ENCODE assay signal across 11 cellular contexts in genomic region chr16:1536601-1537000, GRCh38. TPM values are rescaled to one million over a fixed set of nuclear protein-coding genes. Genes with fewer than 3 reads are reported as not detected.
DNase-seq lines count a peak whose midpoint lies in the region; ATAC-seq, FAIRE-seq and TF ChIP-seq lines count a peak whose summit lies in the region.
"Had no signal": no experiment of that assay in that cellular context is flagged by ENCODE, and none has a peak within 500 bp of the region (broad histone marks: within the 10 kb centered on the region; RNA-seq: fewer than 3 reads in every experiment).

No MANE protein-coding gene starts in this region.

- no peaks in the 10 kb centered on the region for H3K9me1 ChIP-seq in endothelial cell of umbilical vein (replicated peaks; ENCODE audit: control insufficient read depth, extremely low read depth, insufficient read depth, low read length)

- H3K36me3 Mint-ChIP-seq in CD4-positive, alpha-beta T cell (ENCODE audit: low read depth) = peaks cover 72% of the 10 kb centered on the region
- peaks cover 24% of the 10 kb centered on the region for H3K36me3 Mint-ChIP-seq in HFFc6 (ENCODE audit: low read depth)

- no peak overlapping the region for H2BK5ac ChIP-seq in neuronal stem cell (ENCODE audit: low read length)

- H2AK5ac ChIP-seq in neuronal stem cell (ENCODE audit: low read depth, low read length) = no peak overlapping the region

- H3K4me2 ChIP-seq in endothelial cell of umbilical vein (ENCODE audit: insufficient read depth, low read length) (no peak overlapping the region), neuronal stem cell (ENCODE audit: insufficient read depth, low read length, poor library complexity, severe bottlenecking) (no peak overlapping the region)

- peaks cover 61% of the 10 kb centered on the region for H3K4me1 Mint-ChIP-seq in CD4-positive, alpha-beta T cell (ENCODE audit: low read depth)
- H3K4me1 Mint-ChIP-seq in HFFc6 (ENCODE audit: low read depth) = peaks cover 39% of the 10 kb centered on the region

- H3K4me3 ChIP-seq in endothelial cell of umbilical vein (replicated peaks in 1 of 3; ENCODE audit: insufficient read depth in 1 of 3, low read depth in 1 of 3, low read length in 3 of 3) (no peak overlapping the region), neuronal stem cell (ENCODE audit: low read length in 2 of 2) (no peak overlapping the region)

- H3K36me3 ChIP-seq in endothelial cell of umbilical vein (ENCODE audit: control insufficient read depth in 2 of 2, extremely low read depth in 1 of 2, insufficient read depth in 2 of 2, low read length in 2 of 2) (peaks cover 6 to 33% of the 10 kb centered on the region in 2 experiments), neuronal stem cell (replicated peaks in 1 of 2; ENCODE audit: control insufficient read depth in 2 of 2, insufficient read depth in 2 of 2, low read length in 2 of 2) (peaks cover 2 to 6% of the 10 kb centered on the region in 2 donors)

- no peak overlapping the region for H2AFZ ChIP-seq in endothelial cell of umbilical vein (ENCODE audit: low read depth, low read length)
- no peak overlapping the region for H2AFZ ChIP-seq in neuronal stem cell (ENCODE audit: low read length)

- no peak for DNase-seq in CD4-positive, alpha-beta T cell
- no peak for DNase-seq in HFFc6
- no peak for DNase-seq in endothelial cell of umbilical vein (ENCODE audit: low read depth, low spot score)
- DNase-seq in neuronal stem cell (ENCODE audit: low spot score) = no peak
- DNase-seq in NCI-H1436 (lab: John Stamatoyannopoulos, UW) = no peak
- no peak for DNase-seq in RKO (ENCODE audit: low spot score)
- DNase-seq in SIG-M5 (lab: John Stamatoyannopoulos, UW) = no peak
- DNase-seq: NK-92 treated with Interleukin-12 subunit alpha and Interleukin-12 subunit beta, amount 100 ng/mL, for 24 hours had no signal

- H3K9me3 Mint-ChIP-seq in CD4-positive, alpha-beta T cell = no peaks in the 10 kb centered on the region
- no peaks in the 10 kb centered on the region for H3K9me3 Mint-ChIP-seq in HFFc6

- H4K20me1 ChIP-seq in endothelial cell of umbilical vein (replicated peaks; ENCODE audit: control insufficient read depth, extremely low read depth, insufficient read depth, low read length) = no peaks in the 10 kb centered on the region

- peaks cover 9% of the 10 kb centered on the region for H3K79me1 ChIP-seq in neuronal stem cell (ENCODE audit: low read depth, low read length)

- H3K27me3 Mint-ChIP-seq in CD4-positive, alpha-beta T cell = no peaks in the 10 kb centered on the region
- H3K27me3 Mint-ChIP-seq in HFFc6 (ENCODE audit: insufficient read depth) = peaks cover 6% of the 10 kb centered on the region; the same call in 1 of the 2 replicates

- no peak overlapping the region for H3K23ac ChIP-seq in neuronal stem cell (ENCODE audit: low read depth, low read length, poor library complexity)

- CTCF ChIA-PET in CD4-positive, alpha-beta T cell (lab: Charles Lee) = no interaction called here
- CTCF ChIA-PET in endothelial cell of umbilical vein (lab: Charles Lee) = no interaction called here

- POLR2A ChIA-PET in CD4-positive, alpha-beta T cell (lab: Charles Lee) = interaction anchor here (1.1 to 4.5 kb wide), 4 partner anchors 8 to 44 kb away, joined by 3 to 34 read pairs (median 11); partner anchors contain the start of gene TELO2
- POLR2A ChIA-PET in endothelial cell of umbilical vein (lab: Charles Lee) = no interaction called here

- H3K4ac ChIP-seq in neuronal stem cell (ENCODE audit: low read length) = no peak overlapping the region

- H3K9ac ChIP-seq in endothelial cell of umbilical vein (replicated peaks; ENCODE audit: extremely low read depth, insufficient read depth, low read length) (no peak overlapping the region), neuronal stem cell (ENCODE audit: low read depth, low read length, poor library complexity) (peak overlapping the region; percentile 60)

- TF ChIP-seq CTCF in CD4-positive, alpha-beta T cell (IDR thresholded peaks at IDR 0.05) = no peak
- TF ChIP-seq CTCF in HFFc6 (IDR thresholded peaks at IDR 0.05) (no peak), endothelial cell of umbilical vein (IDR thresholded peaks at IDR 0.05; ENCODE audit: extremely low read depth in 1 of 2, insufficient read depth in 1 of 2, low read depth in 1 of 2, low read length in 2 of 2) (no peak)

- no peaks in the 10 kb centered on the region for H3K27me3 ChIP-seq in CD4-positive, alpha-beta T cell (ENCODE audit: control insufficient read depth, insufficient read depth, low read length)
- H3K27me3 ChIP-seq in endothelial cell of umbilical vein (ENCODE audit: control insufficient read depth in 2 of 2, insufficient read depth in 2 of 2, low read length in 2 of 2) (no peaks in the 10 kb centered on the region), neuronal stem cell (ENCODE audit: control insufficient read depth in 3 of 3, insufficient read depth in 3 of 3, low read depth in 1 of 3, low read length in 3 of 3) (no peaks in the 10 kb centered on the region)

- H2BK120ac ChIP-seq in neuronal stem cell (ENCODE audit: low read depth, low read length) = no peak overlapping the region

- peaks cover 47% of the 10 kb centered on the region for H3K79me2 ChIP-seq in endothelial cell of umbilical vein (ENCODE audit: control insufficient read depth, insufficient read depth, low read length)

- peak overlapping the region; percentile 55 for H3K27ac ChIP-seq in CD4-positive, alpha-beta T cell (ENCODE audit: low read depth, low read length)
- no peak overlapping the region for H3K27ac ChIP-seq in endothelial cell of umbilical vein (ENCODE audit: insufficient read depth, low read depth, low read length)
- H3K27ac ChIP-seq in neuronal stem cell (replicated peaks; ENCODE audit: low read length) = no peak overlapping the region

- no peak for TF ChIP-seq POLR2A in endothelial cell of umbilical vein (IDR thresholded peaks at IDR 0.05; ENCODE audit: low read depth, low read length)

- no peak overlapping the region for H2BK12ac ChIP-seq in neuronal stem cell (ENCODE audit: low read length)

- intact Hi-C loops in CD4-positive, alpha-beta T cell (cut with DNase I, micrococcal nuclease) = loop anchor here (5.0 to 10.0 kb wide), 3 partner anchors 62 to 236 kb away; partner anchors contain the start of genes CLCN7 (in 1 of the 2), EME2 (in 1 of the 2), MRPS34 (in 1 of the 2) and NME3 (in 1 of the 2)
- intact Hi-C loops in endothelial cell of umbilical vein (cut with micrococcal nuclease) = no loop called here

- dilution Hi-C loops in endothelial cell of umbilical vein (cut with MboI; ENCODE audit: extremely low pct_ligation_motif_present, low sequenced_read_pairs) = no loop called here

- peak overlapping the region; percentile 99 for H3K4me3 Mint-ChIP-seq in CD4-positive, alpha-beta T cell
- peak overlapping the region; percentile 61; the same call in 1 of the 2 replicates for H3K4me3 Mint-ChIP-seq in HFFc6

- H4K91ac ChIP-seq in neuronal stem cell (ENCODE audit: low read depth, low read length, poor library complexity) = no peak overlapping the region

- peak overlapping the region; percentile 98 for H3K27ac Mint-ChIP-seq in CD4-positive, alpha-beta T cell
- peak overlapping the region; percentile 16; the same call in 1 of the 2 replicates for H3K27ac Mint-ChIP-seq in HFFc6

- H3K4me1 ChIP-seq in endothelial cell of umbilical vein (ENCODE audit: control insufficient read depth, extremely low read depth, insufficient read depth, low read length) (peaks cover 37% of the 10 kb centered on the region), neuronal stem cell (ENCODE audit: control insufficient read depth in 2 of 2, insufficient read depth in 1 of 2, low read depth in 1 of 2, low read length in 2 of 2) (no peaks in the 10 kb centered on the region)

- no peak overlapping the region for H2BK15ac ChIP-seq in neuronal stem cell (ENCODE audit: low read length)

- FAIRE-seq in endothelial cell of umbilical vein (lab: Jason Lieb, UNC) = no peak

- no peak for ATAC-seq in CD4-positive, alpha-beta T cell (ENCODE audit: poor library complexity)
- ATAC-seq in GM19395 (IDR thresholded peaks at IDR 0.05; ENCODE audit: unreplicated experiment) = no peak

- TSS peak; percentile 1 for BruUV-seq in endothelial cell of umbilical vein (replicated peaks; lab: Mats Ljungman, UMichigan)

- no peak overlapping the region for H4K8ac ChIP-seq in neuronal stem cell (ENCODE audit: low read depth, low read length)

- no peaks in the 10 kb centered on the region for H3K9me3 ChIP-seq in CD4-positive, alpha-beta T cell (ENCODE audit: control insufficient read depth, low read length)
- no peaks in the 10 kb centered on the region for H3K9me3 ChIP-seq in endothelial cell of umbilical vein (replicated peaks; ENCODE audit: control insufficient read depth, insufficient read depth, low read length)
- H3K9me3 ChIP-seq in neuronal stem cell (replicated peaks in 1 of 2; ENCODE audit: control insufficient read depth in 2 of 2, insufficient read depth in 1 of 2, low read depth in 1 of 2, low read length in 2 of 2) = no peaks in the 10 kb centered on the region

- no CpG with 5 or more reads among the region's 13 CpGs for WGBS in neuronal stem cell (ENCODE audit: extremely low coverage in 2 of 2, insufficient read length in 2 of 2, insufficient replicate concordance in 1 of 2), 2 donors

- no peak overlapping the region for H3K18ac ChIP-seq in neuronal stem cell (ENCODE audit: low read length)

- H3K14ac ChIP-seq in neuronal stem cell (ENCODE audit: low read length) = no peak overlapping the region

RNA-seq across cellular contexts. Expression of gene TMEM204, which starts 3.1 kb away (rescaled TPM):
- 10 to 100 TPM; 20.5 to 22.1 TPM for total RNA-seq in CD4-positive, alpha-beta T cell
- 10 to 100 TPM; 15.4 to 28.5 (median 16.2) TPM for total RNA-seq in HFFc6 (2021; fragmentation: NEBNext Ultra II Directional; extraction: Animal tissue kit (Norgen Biotek cat#: 25700))
- total RNA-seq in endothelial cell of umbilical vein = 32.5 and 37.5 TPM in 2 replicates
- 50.7 and 68.8 TPM in 2 replicates for polyA plus RNA-seq in endothelial cell of umbilical vein
- 27.0 and 28.3 TPM in 2 replicates for polyA plus RNA-seq in endothelial cell of umbilical vein (2011; cell fraction: cytosol; rRNA removed)
- polyA plus RNA-seq in endothelial cell of umbilical vein (2011; cell fraction: nucleus; rRNA removed) = 12.0 and 13.7 TPM in 2 replicates
- polyA plus RNA-seq in endothelial cell of umbilical vein (2012) = 11.0 and 16.4 TPM in 2 replicates
- 20.9 and 24.0 TPM in 2 replicates for polyA minus RNA-seq in endothelial cell of umbilical vein
- polyA minus RNA-seq in endothelial cell of umbilical vein (2011; cell fraction: cytosol; rRNA and poly(A)+ RNA removed) = not detected
- 5.5 and 9.4 TPM in 2 replicates for polyA minus RNA-seq in endothelial cell of umbilical vein (2011; cell fraction: nucleus; rRNA and poly(A)+ RNA removed)
- polyA plus RNA-seq in neuronal stem cell (2013, experiment 1 of 2) = not detected
- polyA plus RNA-seq in neuronal stem cell (2013, experiment 2 of 2) = not detected

RNA-seq across cellular contexts. Expression of gene TELO2, which starts 43.4 kb away (rescaled TPM):
- 10 to 100 TPM; 29.7 to 30.8 TPM for total RNA-seq in CD4-positive, alpha-beta T cell
- total RNA-seq in HFFc6 (2021; fragmentation: NEBNext Ultra II Directional; extraction: Animal tissue kit (Norgen Biotek cat#: 25700)) = 10 to 100 TPM; 28.6 to 37.4 (median 34.8) TPM
- total RNA-seq in endothelial cell of umbilical vein = 60.5 and 61.6 TPM in 2 replicates
- polyA plus RNA-seq in endothelial cell of umbilical vein = 30.7 and 32.8 TPM in 2 replicates
- 14.5 and 21.1 TPM in 2 replicates for polyA plus RNA-seq in endothelial cell of umbilical vein (2011; cell fraction: cytosol; rRNA removed)
- polyA plus RNA-seq in endothelial cell of umbilical vein (2011; cell fraction: nucleus; rRNA removed) = 124 and 125 TPM in 2 replicates
- 25.5 and 32.2 TPM in 2 replicates for polyA plus RNA-seq in endothelial cell of umbilical vein (2012)
- polyA minus RNA-seq in endothelial cell of umbilical vein = 9.7 and 17.8 TPM in 2 replicates
- 16.3 TPM for polyA minus RNA-seq in endothelial cell of umbilical vein (2011; cell fraction: cytosol; rRNA and poly(A)+ RNA removed)
- 21.6 and 26.8 TPM in 2 replicates for polyA minus RNA-seq in endothelial cell of umbilical vein (2011; cell fraction: nucleus; rRNA and poly(A)+ RNA removed)
- 17.1 TPM for polyA plus RNA-seq in neuronal stem cell (2013, experiment 1 of 2)
- polyA plus RNA-seq in neuronal stem cell (2013, experiment 2 of 2) = 16.7 TPM

RNA-seq across cellular contexts. Expression of gene PTX4, which starts 47.9 kb away (rescaled TPM):
- total RNA-seq in CD4-positive, alpha-beta T cell = not detected
- under 1 TPM in 4 of 6 experiments, not detected in 2; 0.14 to 0.24 (median 0.18) TPM for total RNA-seq in HFFc6 (2021; fragmentation: NEBNext Ultra II Directional; extraction: Animal tissue kit (Norgen Biotek cat#: 25700))
- total RNA-seq in endothelial cell of umbilical vein = 0.31 TPM in 1 of 2 replicates, not detected in the other
- polyA plus RNA-seq in endothelial cell of umbilical vein = not detected in 2 replicates
- polyA plus RNA-seq in endothelial cell of umbilical vein (2011; cell fraction: cytosol; rRNA removed) = not detected in 2 replicates
- polyA plus RNA-seq in endothelial cell of umbilical vein (2011; cell fraction: nucleus; rRNA removed) = not detected in 2 replicates
- not detected in 2 replicates for polyA plus RNA-seq in endothelial cell of umbilical vein (2012)
- polyA minus RNA-seq in endothelial cell of umbilical vein = not detected in 2 replicates
- polyA minus RNA-seq in endothelial cell of umbilical vein (2011; cell fraction: cytosol; rRNA and poly(A)+ RNA removed) = not detected
- polyA minus RNA-seq in endothelial cell of umbilical vein (2011; cell fraction: nucleus; rRNA and poly(A)+ RNA removed) = not detected in 2 replicates
- not detected for polyA plus RNA-seq in neuronal stem cell (2013, experiment 1 of 2)
- not detected for polyA plus RNA-seq in neuronal stem cell (2013, experiment 2 of 2)
- total RNA-seq: lower leg skin, pulmonary artery endothelial cell had no signal
